In the genomic region with DNA sequence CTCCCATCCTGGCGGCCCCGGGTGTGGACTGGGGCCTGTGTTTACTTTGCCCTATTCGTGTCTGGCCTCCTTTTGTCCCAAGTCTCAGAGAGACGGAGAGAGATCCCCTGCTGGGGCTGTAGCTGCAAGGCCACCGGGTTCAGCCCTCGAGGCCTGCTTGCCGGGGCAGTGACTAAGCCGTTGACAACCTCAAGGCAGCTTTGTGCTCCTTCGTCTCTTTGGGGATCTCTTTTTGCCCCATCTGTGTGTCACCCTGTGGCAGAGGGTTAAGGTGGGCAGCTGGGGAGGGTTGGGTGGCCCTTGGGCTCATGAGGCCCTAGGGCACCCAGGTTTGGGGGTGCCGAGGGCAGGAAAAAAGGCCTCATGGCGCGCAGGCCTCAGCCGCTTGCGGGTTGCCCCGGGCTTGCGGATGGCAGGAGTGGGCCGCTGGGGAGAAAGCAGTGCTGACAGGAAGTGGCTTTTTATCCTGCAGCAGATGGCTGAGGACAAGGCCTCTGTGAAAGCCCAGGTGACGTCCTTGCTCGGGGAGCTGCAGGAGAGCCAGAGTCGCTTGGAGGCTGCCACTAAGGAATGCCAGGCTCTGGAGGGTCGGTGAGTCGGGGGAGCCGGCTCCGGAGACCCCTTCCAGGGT, we compare ENCODE assay signal across 27 cellular contexts. TPM values are rescaled to one million over a fixed set of nuclear protein-coding genes. Genes with fewer than 3 reads are reported as not detected.
"Had no signal": no experiment of that assay in that cellular context is flagged by ENCODE, and none has a peak within 500 bp of the region (broad histone marks: within the 10 kb centered on the region; RNA-seq: fewer than 3 reads in every experiment).

No MANE protein-coding gene starts in this region.

RNA-seq across cellular contexts. Expression of gene CTAG1A, which starts 26.8 kb away (rescaled TPM):
- total RNA-seq: colonic mucosa, endothelial cell of umbilical vein, epithelial cell of proximal tubule, esophagus muscularis mucosa, fibroblast of lung, foreskin keratinocyte, gastroesophageal sphincter, heart left ventricle, hepatocyte, kidney, left lobe of liver, liver, lung, mononuclear cell, occipital lobe, psoas muscle, renal cortical epithelial cell, right cardiac atrium, skeletal muscle tissue, stomach, subcutaneous adipose tissue, temporal lobe, thyroid gland, ureter, vagina had no signal
- polyA plus RNA-seq: endothelial cell of umbilical vein, fibroblast of lung, foreskin keratinocyte, heart left ventricle, hepatocyte, liver, lung, neural cell, psoas muscle, right cardiac atrium, sigmoid colon, stomach had no signal
